Comparison of ENCODE assay signal across 16 cellular contexts in the genomic region with DNA sequence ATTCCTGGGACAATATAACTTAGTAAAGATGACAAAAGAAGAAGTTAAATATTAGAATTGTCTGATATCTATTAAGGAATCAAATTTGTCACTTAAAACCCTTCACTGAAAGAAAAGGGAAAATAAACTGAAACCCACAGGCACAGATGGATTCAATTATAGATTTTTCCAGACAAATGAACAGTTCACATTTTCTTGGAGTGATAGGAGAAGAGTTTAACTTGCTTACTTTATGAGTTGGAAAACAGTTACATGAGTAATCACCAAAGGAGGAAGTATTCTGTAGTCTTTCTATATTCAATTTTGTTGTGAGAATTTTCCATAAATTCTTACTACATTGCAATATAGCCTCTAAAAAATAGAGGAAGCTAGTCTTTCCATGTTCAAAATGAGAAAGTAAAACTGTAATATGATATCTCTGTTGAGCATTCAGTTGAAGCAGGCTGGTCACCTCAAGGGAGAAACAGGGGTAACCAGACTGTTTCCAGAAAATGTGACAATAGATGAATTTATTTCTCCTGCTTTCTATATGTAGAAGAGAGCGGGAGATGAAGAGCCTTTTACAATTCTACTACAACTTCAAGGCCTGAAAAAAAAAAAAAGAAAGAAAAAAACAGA.
DNase-seq lines count a peak whose midpoint lies in the region; TF ChIP-seq lines count a peak whose summit lies in the region.
"Had no signal": no experiment of that assay in that cellular context is flagged by ENCODE, and none has a peak within 500 bp of the region (broad histone marks: within the 10 kb centered on the region; RNA-seq: fewer than 3 reads in every experiment).

No MANE protein-coding gene starts in this region.

- DNase-seq in Caki2 (ENCODE audit: low read depth) (peak; percentile 14), Kasumi-1 (lab: John Stamatoyannopoulos, UW) (peak; percentile 40 to 56), SK-N-SH (no peak), fibroblast of villous mesenchyme (ENCODE audit: low read depth) (peak; percentile 1), globus pallidus (ENCODE audit: low spot score) (no peak), DMS79 treated with DMSO at 0.1 percent for 48 hours (lab: John Stamatoyannopoulos, UW) (no peak), GM19238 (ENCODE audit: insufficient read length, low spot score) (no peak)
- DNase-seq in effector memory CD4-positive, alpha-beta T cell: no peak
- DNase-seq: activated CD4-positive, alpha-beta T cell treated with anti-CD3 and anti-CD28 coated beads, Interleukin-2, amount 50 U/mL, for 1 hour; AML-193; GOT3; islet precursor cell; NCI-H774; stimulated activated CD4-positive, alpha-beta T cell treated with anti-CD3 and anti-CD28 coated beads, Interleukin-4, amount 100 ng/mL, for 4 hours; transverse colon had no signal

- peak overlapping the region; percentile 16 to 69 for H3K27ac ChIP-seq in SK-N-SH (ENCODE audit: low read depth in 2 of 2, low read length in 1 of 2)
- no peak overlapping the region for H3K27ac ChIP-seq in effector memory CD4-positive, alpha-beta T cell (ENCODE audit: insufficient read depth, low read length, poor library complexity, severe bottlenecking)
- H3K27ac ChIP-seq: neural progenitor cell, transverse colon had no signal

- H3K4me1 ChIP-seq in SK-N-SH (ENCODE audit: control insufficient read depth in 1 of 2, insufficient read depth in 2 of 2, low read depth in 1 of 2, low read length in 1 of 2): no peaks in the 10 kb centered on the region
- no peaks in the 10 kb centered on the region for H3K4me1 ChIP-seq in effector memory CD4-positive, alpha-beta T cell (ENCODE audit: control insufficient read depth, insufficient read depth, low read length, poor library complexity, severe bottlenecking)
- H3K4me1 ChIP-seq: transverse colon had no signal

- TF ChIP-seq EP300 in SK-N-SH (IDR thresholded peaks at IDR 0.05; ENCODE audit: borderline replicate concordance in 1 of 2, low read depth in 1 of 2, low read length in 1 of 2): no peak

- in situ Hi-C loops in Caki2 (cut with HindIII; ENCODE audit: low pct_unique_long_range_greater_than_20kb, low sequenced_read_pairs): no loop called here

- peak overlapping the region; percentile 16; the same call in 1 of the 2 replicates for H2AFZ ChIP-seq in SK-N-SH (ENCODE audit: low read depth)
- H2AFZ ChIP-seq: neural progenitor cell had no signal

- H3K9ac ChIP-seq in SK-N-SH: no peak overlapping the region
- H3K9ac ChIP-seq: neural progenitor cell had no signal

- CTCF ChIA-PET in SK-N-SH (lab: Yijun Ruan, JAX): no interaction called here

- H3K79me2 ChIP-seq in SK-N-SH (ENCODE audit: insufficient read depth): no peaks in the 10 kb centered on the region

- H3K4me2 ChIP-seq in SK-N-SH: no peak overlapping the region
- H3K4me2 ChIP-seq: neural progenitor cell had no signal

- no peaks in the 10 kb centered on the region for H3K36me3 ChIP-seq in SK-N-SH (replicated peaks in 1 of 2; ENCODE audit: control insufficient read depth in 1 of 2, insufficient read depth in 2 of 2, low read length in 1 of 2)
- no peaks in the 10 kb centered on the region for H3K36me3 ChIP-seq in effector memory CD4-positive, alpha-beta T cell (ENCODE audit: control insufficient read depth, insufficient read depth, low read length)
- H3K36me3 ChIP-seq: transverse colon had no signal

- H3K4me3 ChIP-seq in SK-N-SH (ENCODE audit: low read depth in 2 of 2, low read length in 1 of 2): no peak overlapping the region
- H3K4me3 ChIP-seq in fibroblast of villous mesenchyme (ENCODE audit: low read depth, low read length): peak overlapping the region; percentile 58
- no peak overlapping the region for H3K4me3 ChIP-seq in effector memory CD4-positive, alpha-beta T cell (ENCODE audit: insufficient read depth, low read depth, low read length, poor library complexity, severe bottlenecking)
- H3K4me3 ChIP-seq: transverse colon had no signal

- H3F3A ChIP-seq in SK-N-SH (replicated peaks; ENCODE audit: insufficient read depth): peaks cover 3% of the 10 kb centered on the region

- TF ChIP-seq CTCF in SK-N-SH (IDR thresholded peaks at IDR 0.05): no peak
- no peak for TF ChIP-seq CTCF in fibroblast of villous mesenchyme (IDR thresholded peaks at IDR 0.05; ENCODE audit: insufficient read depth, low read depth, low read length)

- H3K9me2 ChIP-seq in SK-N-SH: no peaks in the 10 kb centered on the region

- WGBS in SK-N-SH (ENCODE audit: low lambda C conversion rate): 0% methylated on average over 1 of the region's 1 CpG

- no peaks in the 10 kb centered on the region for H3K9me3 ChIP-seq in SK-N-SH
- H3K9me3 ChIP-seq in effector memory CD4-positive, alpha-beta T cell (ENCODE audit: control insufficient read depth, low read length): no peaks in the 10 kb centered on the region
- H3K9me3 ChIP-seq: transverse colon had no signal

- no peaks in the 10 kb centered on the region for H3K27me3 ChIP-seq in SK-N-SH (ENCODE audit: insufficient read depth)
- no peaks in the 10 kb centered on the region for H3K27me3 ChIP-seq in effector memory CD4-positive, alpha-beta T cell (replicated peaks; ENCODE audit: control insufficient read depth, insufficient read depth, low read length, poor library complexity, severe bottlenecking)
- H3K27me3 ChIP-seq: neural progenitor cell, transverse colon had no signal

- TF ChIP-seq RAD21 in SK-N-SH (IDR thresholded peaks at IDR 0.05; ENCODE audit: low read length): no peak

- POLR2A ChIA-PET in SK-N-SH (lab: Yijun Ruan, JAX): no interaction called here

- no peaks in the 10 kb centered on the region for H4K20me1 ChIP-seq in SK-N-SH (ENCODE audit: insufficient read depth)

TF ChIP-seq in SK-N-SH, 30 proteins besides CTCF, POLR2A, EP300 and RAD21:
- TF ChIP-seq GATA2 (CRISPR knock-in tag; IDR thresholded peaks at IDR 0.05): no peak
- no peak for TF ChIP-seq MAX (IDR thresholded peaks at IDR 0.05; ENCODE audit: low read depth)
- TF ChIP-seq TCF12 (IDR thresholded peaks at IDR 0.05): peak; percentile 74
- TF ChIP-seq IRF3 (IDR thresholded peaks at IDR 0.05; ENCODE audit: low read depth, low read length): no peak

Comparison
In these comparisons a context has a peak if more than half of its experiments do, and no peak if none do; other contexts are left out.
1. DNase-seq: peak in Caki2 (single experiment), Kasumi-1 (2 of 2) and fibroblast of villous mesenchyme (single experiment); none in SK-N-SH (single experiment), globus pallidus (single experiment), DMS79 treated with DMSO at 0.1 percent for 48 hours (single experiment), effector memory CD4-positive, alpha-beta T cell (0 of 3) and GM19238 (single experiment).